In the genomic region with DNA sequence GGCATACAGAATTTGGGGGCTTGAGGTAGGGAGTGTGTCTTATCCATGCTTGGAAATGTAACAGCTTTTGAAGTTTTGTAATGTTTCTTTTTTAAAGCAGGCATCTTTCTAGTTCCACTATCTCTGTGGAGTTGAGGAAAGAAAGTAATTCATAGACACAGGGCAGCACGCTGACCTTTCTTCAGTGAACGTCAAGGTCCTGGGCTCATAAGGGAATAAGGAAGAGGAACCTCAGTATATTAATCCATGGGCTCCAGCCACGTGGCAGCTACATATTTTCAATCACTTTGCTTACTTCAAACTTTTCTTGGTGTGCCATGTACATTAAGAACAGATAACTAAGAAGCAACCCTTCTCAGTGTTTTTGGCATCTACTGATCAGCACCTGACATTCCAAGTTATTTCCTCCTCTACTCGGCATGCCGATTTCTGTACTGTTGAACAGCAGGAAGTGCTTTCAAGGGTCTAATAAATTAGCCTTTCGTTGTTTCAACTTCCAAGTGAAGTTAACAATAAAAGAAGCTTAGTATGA, we compare ENCODE assay signal across 17 cellular contexts.
A peak's percentile ranks its signal among the peaks of the same experiment; 100 is the strongest.
DNase-seq lines count a peak whose midpoint lies in the region; ATAC-seq, FAIRE-seq and TF ChIP-seq lines count a peak whose summit lies in the region.
"Had no signal": no experiment of that assay in that cellular context is flagged by ENCODE, and none has a peak within 500 bp of the region (broad histone marks: within the 10 kb centered on the region; RNA-seq: fewer than 3 reads in every experiment).

No MANE protein-coding gene starts in this region.

- peak; percentile 35 for ATAC-seq in omental fat pad (ENCODE audit: low FRiP score)
- peak in 1 of 2 donors; percentile 31 for ATAC-seq in upper lobe of left lung (ENCODE audit: low FRiP score in 2 of 2)
- ATAC-seq in activated CD4-positive, alpha-beta T cell treated with anti-CD3 and anti-CD28 coated beads for 36 hours = no peak
- ATAC-seq: stimulated activated naive CD8-positive, alpha-beta T cell treated with anti-CD3 and anti-CD28 coated beads, Interleukin-15, Interleukin-2, amounts not matched to agents 100 U/mL and 50 U/mL, for 24 hours had no signal

- no peak overlapping the region for H3K27ac Mint-ChIP-seq in activated CD4-positive, alpha-beta T cell treated with anti-CD3 and anti-CD28 coated beads for 36 hours

- H3K36me3 Mint-ChIP-seq in activated CD4-positive, alpha-beta T cell treated with anti-CD3 and anti-CD28 coated beads for 36 hours (ENCODE audit: low read depth) = no peaks in the 10 kb centered on the region

- H3K27me3 ChIP-seq in brain microvascular endothelial cell (replicated peaks) (no peaks in the 10 kb centered on the region), upper lobe of left lung (no peaks in the 10 kb centered on the region)

- H3K27ac ChIP-seq in brain microvascular endothelial cell = peak overlapping the region; percentile 25
- peak overlapping the region; percentile 69 for H3K27ac ChIP-seq in kidney (ENCODE audit: low read depth in 2 of 2, low read length in 2 of 2)
- peak overlapping the region; percentile 28 to 72 (median 58) for H3K27ac ChIP-seq in upper lobe of left lung

- no peak overlapping the region for H3K4me3 ChIP-seq in brain microvascular endothelial cell (ENCODE audit: low read depth, low read length)
- peak overlapping the region in 1 of 2 donors; percentile 27 for H3K4me3 ChIP-seq in kidney (ENCODE audit: low read length in 2 of 2)
- H3K4me3 ChIP-seq in upper lobe of left lung = no peak overlapping the region

- H3K4me1 ChIP-seq in kidney (ENCODE audit: control insufficient read depth in 1 of 2, insufficient read depth in 1 of 2, low read depth in 1 of 2, low read length in 2 of 2) (peaks cover 24 to 50% of the 10 kb centered on the region in 2 donors), upper lobe of left lung (peaks cover 17 to 35% (median 29%) of the 10 kb centered on the region in 4 donors)

- POLR2A ChIA-PET in activated CD4-positive, alpha-beta T cell treated with anti-CD3 and anti-CD28 coated beads for 36 hours (lab: Charles Lee) = no interaction called here

- no peak overlapping the region for H3K9ac ChIP-seq in kidney (ENCODE audit: low read length in 2 of 2)

- 21 to 29% methylated on average over 6 of the region's 6 CpGs for WGBS in upper lobe of left lung, 2 donors

- intact Hi-C loops in kidney (cut with DNase I) = no loop called here
- intact Hi-C loops in activated CD4-positive, alpha-beta T cell treated with anti-CD3 and anti-CD28 coated beads for 36 hours (cut with DNase I, micrococcal nuclease) = no loop called here

- no peaks in the 10 kb centered on the region for H3K4me1 Mint-ChIP-seq in activated CD4-positive, alpha-beta T cell treated with anti-CD3 and anti-CD28 coated beads for 36 hours

- in situ Hi-C loops in brain microvascular endothelial cell (cut with HindIII; ENCODE audit: low pct_ligation_motif_present, low sequenced_read_pairs) = no loop called here

- no peaks in the 10 kb centered on the region for H3K36me3 ChIP-seq in brain microvascular endothelial cell (replicated peaks)
- H3K36me3 ChIP-seq in kidney (ENCODE audit: control insufficient read depth in 1 of 2, insufficient read depth in 2 of 2, low read length in 2 of 2) = no peaks in the 10 kb centered on the region
- no peaks in the 10 kb centered on the region for H3K36me3 ChIP-seq in upper lobe of left lung

- CTCF ChIA-PET in activated CD4-positive, alpha-beta T cell treated with anti-CD3 and anti-CD28 coated beads for 36 hours (lab: Charles Lee) = no interaction called here

- no peak for DNase-seq in brain microvascular endothelial cell
- no peak for DNase-seq in kidney
- no peak for DNase-seq in omental fat pad (ENCODE audit: low spot score)
- no peak for DNase-seq in upper lobe of left lung
- DNase-seq in activated naive CD4-positive, alpha-beta T cell treated with anti-CD3 and anti-CD28 coated beads, Interleukin-2, amount 50 U/mL, for 16 hours = no peak
- DNase-seq in activated CD4-positive, alpha-beta T cell treated with anti-CD3 and anti-CD28 coated beads, Interleukin-2, amount 50 U/mL, for 4 hours = no peak
- no peak for DNase-seq in activated CD4-positive, alpha-beta T cell treated with anti-CD3 and anti-CD28 coated beads for 36 hours
- DNase-seq: activated CD8-positive, alpha-beta memory T cell treated with anti-CD3 and anti-CD28 coated beads for 24 hours; GDM1; H7; Kasumi-1; NCI-H1417 treated with DMSO at 0.1 percent for 48 hours; NCI-H226; NK-92 treated with Interleukin-12 subunit alpha and Interleukin-12 subunit beta, amount 100 ng/mL, for 24 hours; occipital lobe; stimulated activated naive CD8-positive, alpha-beta T cell treated with anti-CD3 and anti-CD28 coated beads, Interleukin-15, Interleukin-2, amounts not matched to agents 100 U/mL and 50 U/mL, for 24 hours had no signal

- no peaks in the 10 kb centered on the region for H3K9me3 Mint-ChIP-seq in activated CD4-positive, alpha-beta T cell treated with anti-CD3 and anti-CD28 coated beads for 36 hours (ENCODE audit: low read depth)

- peaks cover 12% of the 10 kb centered on the region for H3K27me3 Mint-ChIP-seq in activated CD4-positive, alpha-beta T cell treated with anti-CD3 and anti-CD28 coated beads for 36 hours

- no peak overlapping the region for H3K4me3 Mint-ChIP-seq in activated CD4-positive, alpha-beta T cell treated with anti-CD3 and anti-CD28 coated beads for 36 hours

- no peak for TF ChIP-seq POLR2A in upper lobe of left lung (IDR thresholded peaks at IDR 0.05)

- H3K9me3 ChIP-seq in kidney (ENCODE audit: control insufficient read depth in 1 of 2, low read length in 2 of 2) (no peaks in the 10 kb centered on the region), upper lobe of left lung (no peaks in the 10 kb centered on the region)

- TF ChIP-seq CTCF in brain microvascular endothelial cell (IDR thresholded peaks at IDR 0.05; ENCODE audit: low read depth, low read length, missing control alignments) (no peak), kidney (IDR thresholded peaks at IDR 0.05; ENCODE audit: borderline replicate concordance, extremely low read depth, insufficient read depth) (no peak), omental fat pad (IDR thresholded peaks at IDR 0.05) (no peak), upper lobe of left lung (IDR thresholded peaks at IDR 0.05) (no peak)

- no peak for FAIRE-seq in kidney (lab: Jason Lieb, UNC)
- FAIRE-seq: D721Med had no signal

- no peak for TF ChIP-seq EP300 in upper lobe of left lung (IDR thresholded peaks at IDR 0.05)
